In the genomic region with DNA sequence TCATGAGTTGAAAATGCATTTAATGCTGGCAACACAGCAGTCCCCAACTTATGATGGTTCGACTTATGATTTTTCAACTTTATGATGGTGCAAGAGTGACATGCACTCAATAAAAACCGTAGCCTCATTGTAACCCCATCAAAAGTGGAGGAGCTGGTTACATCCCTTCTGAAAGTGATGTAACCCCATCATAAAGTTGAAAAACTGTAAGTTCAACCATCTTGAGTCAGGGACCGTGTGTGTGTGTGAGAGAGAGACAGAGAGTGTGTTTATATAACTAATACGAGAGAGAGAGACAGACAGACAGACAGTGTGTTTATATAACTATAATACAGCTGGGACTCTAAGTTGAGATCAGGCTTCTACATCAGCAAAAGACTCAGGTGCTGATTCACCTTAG, we compare ENCODE assay signal across 31 cellular contexts. TPM values are rescaled to one million over a fixed set of nuclear protein-coding genes. Genes with fewer than 3 reads are reported as not detected.
DNase-seq lines count a peak whose midpoint lies in the region; ATAC-seq and TF ChIP-seq lines count a peak whose summit lies in the region.
"Had no signal": no experiment of that assay in that cellular context is flagged by ENCODE, and none has a peak within 500 bp of the region (broad histone marks: within the 10 kb centered on the region; RNA-seq: fewer than 3 reads in every experiment).

No MANE protein-coding gene starts in this region.

- DNase-seq in activated naive CD8-positive, alpha-beta T cell treated with anti-CD3 and anti-CD28 coated beads, Interleukin-2, amount 50 U/mL, for 24 hours: no peak
- DNase-seq in Calu3: no peak
- no peak for DNase-seq in T-cell
- DNase-seq in memory B cell (ENCODE audit: low spot score in 2 of 2): no peak
- DNase-seq in UCSD-AML1 (lab: John Stamatoyannopoulos, UW; ENCODE audit: unreplicated experiment): no peak
- no peak for DNase-seq in coronary artery (ENCODE audit: low spot score)
- DNase-seq: activated CD4-positive, alpha-beta T cell treated with anti-CD3 and anti-CD28 coated beads for 1 hour; activated CD8-positive, alpha-beta memory T cell treated with anti-CD3 and anti-CD28 coated beads, Interleukin-2, amount 50 U/mL, for 48 hours; CD4-positive, alpha-beta memory T cell; DMS79 treated with DMSO at 0.1 percent for 48 hours; effector CD8-positive, alpha-beta T cell; erythroblast; hypothalamus; islet precursor cell; lower lobe of right lung; MG63; NCI-H1694; NCI-H2171; NCI-H526; nucleus accumbens; spleen; stimulated activated CD4-positive, alpha-beta T cell treated with anti-CD3 and anti-CD28 coated beads, Interleukin-4, amount 100 ng/mL, for 1 hour; stimulated activated naive CD8-positive, alpha-beta T cell treated with anti-CD3 and anti-CD28 coated beads, Interleukin-15, Interleukin-2, amounts not matched to agents 100 U/mL and 50 U/mL, for 24 hours had no signal

- no peak overlapping the region for H3K4me3 ChIP-seq in coronary artery
- H3K4me3 ChIP-seq: HAP-1, K562, lower lobe of right lung, MG63, spleen, tibial artery had no signal

- H3K27me3 Mint-ChIP-seq in activated naive CD8-positive, alpha-beta T cell: no peaks in the 10 kb centered on the region
- H3K27me3 Mint-ChIP-seq in activated naive CD8-positive, alpha-beta T cell treated with anti-CD3 and anti-CD28 coated beads, Interleukin-2, amount 50 U/mL, for 24 hours: no peaks in the 10 kb centered on the region
- H3K27me3 Mint-ChIP-seq in Calu3 (ENCODE audit: unreplicated experiment) (no peaks in the 10 kb centered on the region), T-cell (no peaks in the 10 kb centered on the region), memory B cell (no peaks in the 10 kb centered on the region)
- H3K27me3 Mint-ChIP-seq: activated naive CD4-positive, alpha-beta T cell treated with anti-CD3 and anti-CD28 coated beads, Interleukin-2, amount 50 U/mL, for 24 hours; CD4-positive, alpha-beta memory T cell had no signal

- H3K27ac ChIP-seq in coronary artery: no peak overlapping the region
- H3K27ac ChIP-seq: lower lobe of right lung had no signal

- POLR2A ChIA-PET in T-cell (lab: Charles Lee): interaction anchor here in 1 of 2 donors (0.7 kb wide), 1 partner anchor 34 kb away, joined by 3 read pairs; no protein-coding TSS in a partner anchor

- H3K4me3 Mint-ChIP-seq in activated naive CD8-positive, alpha-beta T cell: no peak overlapping the region
- H3K4me3 Mint-ChIP-seq in activated naive CD8-positive, alpha-beta T cell treated with anti-CD3 and anti-CD28 coated beads, Interleukin-2, amount 50 U/mL, for 24 hours: no peak overlapping the region
- H3K4me3 Mint-ChIP-seq in Calu3 (ENCODE audit: low read depth, unreplicated experiment) (no peak overlapping the region), T-cell (peak overlapping the region in 1 of 3 donors; percentile 28), memory B cell (no peak overlapping the region)
- H3K4me3 Mint-ChIP-seq: activated naive CD4-positive, alpha-beta T cell treated with anti-CD3 and anti-CD28 coated beads, Interleukin-2, amount 50 U/mL, for 24 hours had no signal

- intact Hi-C loops in Calu3 (cut with micrococcal nuclease; ENCODE audit: unreplicated experiment): no loop called here

- H3K36me3 Mint-ChIP-seq in activated naive CD8-positive, alpha-beta T cell: peaks cover 3% of the 10 kb centered on the region
- peaks cover 15% of the 10 kb centered on the region for H3K36me3 Mint-ChIP-seq in activated naive CD8-positive, alpha-beta T cell treated with anti-CD3 and anti-CD28 coated beads, Interleukin-2, amount 50 U/mL, for 24 hours (ENCODE audit: low read depth)
- H3K36me3 Mint-ChIP-seq in Calu3 (ENCODE audit: insufficient read depth, unreplicated experiment) (peaks cover 86% of the 10 kb centered on the region), T-cell (peaks cover 19% of the 10 kb centered on the region), memory B cell (peaks cover 7% of the 10 kb centered on the region)
- H3K36me3 Mint-ChIP-seq: activated naive CD4-positive, alpha-beta T cell treated with anti-CD3 and anti-CD28 coated beads, Interleukin-2, amount 50 U/mL, for 24 hours had no signal

- H3K9me3 Mint-ChIP-seq in activated naive CD8-positive, alpha-beta T cell (ENCODE audit: low read depth): no peaks in the 10 kb centered on the region
- H3K9me3 Mint-ChIP-seq in activated naive CD8-positive, alpha-beta T cell treated with anti-CD3 and anti-CD28 coated beads, Interleukin-2, amount 50 U/mL, for 24 hours: no peaks in the 10 kb centered on the region
- H3K9me3 Mint-ChIP-seq in Calu3 (ENCODE audit: low read depth, unreplicated experiment) (no peaks in the 10 kb centered on the region), T-cell (no peaks in the 10 kb centered on the region), memory B cell (no peaks in the 10 kb centered on the region)
- H3K9me3 Mint-ChIP-seq: activated naive CD4-positive, alpha-beta T cell treated with anti-CD3 and anti-CD28 coated beads, Interleukin-2, amount 50 U/mL, for 24 hours had no signal

- ATAC-seq in activated naive CD8-positive, alpha-beta T cell treated with anti-CD3 and anti-CD28 coated beads, Interleukin-2, amount 50 U/mL, for 24 hours: no peak
- ATAC-seq in T-cell (replicated peaks in 1 of 4): no peak
- ATAC-seq in memory B cell (ENCODE audit: low read depth): no peak
- ATAC-seq in GM18858 (IDR thresholded peaks at IDR 0.05; ENCODE audit: unreplicated experiment): no peak
- ATAC-seq: K562; lower lobe of right lung; SK-N-SH treated with all-trans-retinoic acid at 6 μM for 48 hours; stimulated activated naive CD8-positive, alpha-beta T cell treated with anti-CD3 and anti-CD28 coated beads, Interleukin-15, Interleukin-2, amounts not matched to agents 100 U/mL and 50 U/mL, for 24 hours had no signal

- peaks cover 91% of the 10 kb centered on the region for H3K4me1 Mint-ChIP-seq in activated naive CD8-positive, alpha-beta T cell (ENCODE audit: low read depth)
- H3K4me1 Mint-ChIP-seq in activated naive CD8-positive, alpha-beta T cell treated with anti-CD3 and anti-CD28 coated beads, Interleukin-2, amount 50 U/mL, for 24 hours: peaks cover 80% of the 10 kb centered on the region
- H3K4me1 Mint-ChIP-seq in Calu3 (ENCODE audit: low read depth, unreplicated experiment) (peaks cover 87% of the 10 kb centered on the region), T-cell (peaks cover 94 to 98% (median 95%) of the 10 kb centered on the region in 3 donors), memory B cell (peaks cover 60% of the 10 kb centered on the region)

- H3K27ac Mint-ChIP-seq in activated naive CD8-positive, alpha-beta T cell: peak overlapping the region; percentile 62
- no peak overlapping the region for H3K27ac Mint-ChIP-seq in activated naive CD8-positive, alpha-beta T cell treated with anti-CD3 and anti-CD28 coated beads, Interleukin-2, amount 50 U/mL, for 24 hours
- peak overlapping the region; percentile 13 for H3K27ac Mint-ChIP-seq in Calu3 (ENCODE audit: unreplicated experiment)
- peak overlapping the region; percentile 18 to 78 for H3K27ac Mint-ChIP-seq in T-cell
- H3K27ac Mint-ChIP-seq in memory B cell: peak overlapping the region; percentile 39

- no TSS peak for BruUV-seq in Calu3 (replicated peaks; lab: Mats Ljungman, UMichigan)

- CTCF ChIA-PET in Calu3 (lab: Charles Lee): interaction anchor here (1.4 to 1.5 kb wide), 2 partner anchors 12 to 41 kb away, joined by 4 to 5 read pairs; no protein-coding TSS in a partner anchor
- CTCF ChIA-PET in T-cell (lab: Charles Lee): interaction anchor here in 1 of 2 donors (1.1 to 2.0 kb wide), 2 partner anchors 20 to 40 kb away, joined by 3 to 7 read pairs; no protein-coding TSS in a partner anchor

- TF ChIP-seq CTCF in Calu3 (IDR thresholded peaks at IDR 0.05; ENCODE audit: unreplicated experiment): no peak
- no peak for TF ChIP-seq CTCF in coronary artery (IDR thresholded peaks at IDR 0.05)

RNA-seq across cellular contexts. Expression of gene ANXA11, which starts 21.0 kb away (rescaled TPM):
- total RNA-seq in Calu3 (2022) (835 and 846 TPM in 2 replicates), T-cell (100 to 1,000 TPM; 196 to 222 (median 208) TPM)

RNA-seq across cellular contexts. Expression of gene PLAC9, which starts 51.8 kb away (rescaled TPM):
- total RNA-seq in Calu3 (2022) (not detected in 2 replicates), T-cell (not detected)
- total RNA-seq: CD4-positive, alpha-beta memory T cell; K562; renal cortical epithelial cell had no signal
